13 cellular contexts compared by ENCODE assay signal in the genomic region with DNA sequence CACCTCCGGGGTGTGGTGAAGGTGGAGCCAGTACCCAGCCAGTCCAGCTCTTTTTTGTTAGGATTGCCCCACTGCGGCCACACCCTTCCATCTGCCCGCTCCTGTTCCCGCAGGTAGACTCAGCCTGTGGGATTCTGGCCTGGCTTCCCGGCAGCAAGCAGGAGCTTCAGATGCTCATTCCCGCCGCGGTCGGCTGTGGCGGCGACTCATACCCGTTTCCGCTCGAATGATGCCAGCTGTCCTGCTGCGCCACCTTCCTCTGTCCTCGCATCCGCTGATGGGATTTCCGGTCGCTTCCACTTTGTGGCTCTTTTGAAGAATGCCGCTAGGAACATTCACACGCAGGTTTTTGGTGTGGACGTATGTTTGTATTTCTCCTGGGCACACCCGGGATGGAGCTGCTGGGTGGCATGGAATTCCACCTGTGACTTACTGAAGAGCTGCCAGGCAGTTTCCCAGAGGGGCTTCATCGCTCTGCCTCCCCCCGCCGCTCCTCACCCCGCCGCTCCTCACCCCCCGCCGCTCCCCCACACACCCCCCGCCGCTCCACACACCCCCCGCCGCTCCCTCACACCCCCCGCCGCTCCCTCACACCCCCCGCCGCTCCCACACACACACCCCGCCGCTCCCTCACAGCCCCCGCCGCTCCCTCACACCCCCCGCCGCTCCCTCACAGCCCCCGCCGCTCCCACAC.
A peak's percentile ranks its signal among the peaks of the same experiment; 100 is the strongest.
DNase-seq lines count a peak whose midpoint lies in the region; ATAC-seq and TF ChIP-seq lines count a peak whose summit lies in the region.
"Had no signal": no experiment of that assay in that cellular context is flagged by ENCODE, and none has a peak within 500 bp of the region (broad histone marks: within the 10 kb centered on the region; RNA-seq: fewer than 3 reads in every experiment).

No MANE protein-coding gene starts in this region.

- H3K9me3 Mint-ChIP-seq in CD4-positive, alpha-beta memory T cell, result no peaks in the 10 kb centered on the region
- H3K9me3 Mint-ChIP-seq: activated CD4-positive, alpha-beta T cell treated with anti-CD3 and anti-CD28 coated beads, Interleukin-2, amount 10 ng/mL, durations not matched to agents 24 days and 14 days; activated T-helper 17 cell treated with anti-CD3 and anti-CD28 coated beads, Interleukin-2, amount 50 U/mL, for 72 hours; brain; stimulated activated naive CD8-positive, alpha-beta T cell treated with anti-CD3 and anti-CD28 coated beads, Interleukin-15, Interleukin-2, amounts not matched to agents 100 ng/mL and 50 ng/mL, for 24 hours had no signal

- no peak for DNase-seq in CD4-positive, alpha-beta memory T cell
- peak; percentile 91 for DNase-seq in NCI-H2171 treated with DMSO at 0.1 percent for 48 hours (lab: John Stamatoyannopoulos, UW)
- DNase-seq in SW480 (ENCODE audit: low spot score), result peak; percentile 82
- DNase-seq in ecto neural progenitor cell (ENCODE audit: low spot score), result no peak
- no peak for DNase-seq in Right ventricle myocardium inferior (ENCODE audit: missing footprints)
- DNase-seq: activated CD4-positive, alpha-beta T cell treated with anti-CD3 and anti-CD28 coated beads, Interleukin-2, amount 10 ng/mL, durations not matched to agents 24 days and 14 days had no signal

- intact Hi-C loops in CD4-positive, alpha-beta memory T cell (cut with micrococcal nuclease), result no loop called here
- intact Hi-C loops in Right ventricle myocardium inferior (cut with DNase I), result no loop called here

- H3K27me3 ChIP-seq in CD4-positive, alpha-beta memory T cell (ENCODE audit: insufficient read depth, low read length), result peaks cover 3% of the 10 kb centered on the region

- H3K4me3 Mint-ChIP-seq in CD4-positive, alpha-beta memory T cell, result peak overlapping the region in 7 of 8 donors; percentile 9 to 70 (median 45)
- H3K4me3 Mint-ChIP-seq: activated CD4-positive, alpha-beta T cell treated with anti-CD3 and anti-CD28 coated beads, Interleukin-2, amount 10 ng/mL, durations not matched to agents 24 days and 14 days; activated T-helper 17 cell treated with anti-CD3 and anti-CD28 coated beads, Interleukin-2, amount 50 U/mL, for 72 hours; stimulated activated naive CD8-positive, alpha-beta T cell treated with anti-CD3 and anti-CD28 coated beads, Interleukin-15, Interleukin-2, amounts not matched to agents 100 ng/mL and 50 ng/mL, for 24 hours had no signal

- H3K27ac Mint-ChIP-seq in CD4-positive, alpha-beta memory T cell, result no peak overlapping the region
- H3K27ac Mint-ChIP-seq: activated CD4-positive, alpha-beta T cell treated with anti-CD3 and anti-CD28 coated beads, Interleukin-2, amount 10 ng/mL, durations not matched to agents 24 days and 14 days; activated T-helper 17 cell treated with anti-CD3 and anti-CD28 coated beads, Interleukin-2, amount 50 U/mL, for 72 hours; stimulated activated naive CD8-positive, alpha-beta T cell treated with anti-CD3 and anti-CD28 coated beads, Interleukin-15, Interleukin-2, amounts not matched to agents 100 ng/mL and 50 ng/mL, for 24 hours had no signal

- H3K4me1 ChIP-seq in CD4-positive, alpha-beta memory T cell (ENCODE audit: insufficient read depth, low read length), result no peaks in the 10 kb centered on the region

- H3K36me3 ChIP-seq in CD4-positive, alpha-beta memory T cell (ENCODE audit: insufficient read depth, low read length), result no peaks in the 10 kb centered on the region

- H3K36me3 Mint-ChIP-seq in CD4-positive, alpha-beta memory T cell, result no peaks in the 10 kb centered on the region
- H3K36me3 Mint-ChIP-seq: brain had no signal

- peaks cover 5 to 12% (median 9%) of the 10 kb centered on the region in 4 donors for H3K4me1 Mint-ChIP-seq in CD4-positive, alpha-beta memory T cell

- peak; percentile 42; the same call in 1 of the 2 replicates for TF ChIP-seq EP300 in Ishikawa (IDR thresholded peaks at IDR 0.05; ENCODE audit: borderline replicate concordance)

- no peak for TF ChIP-seq RAD21 in Ishikawa (IDR thresholded peaks at IDR 0.05; ENCODE audit: low read depth)

- no peak overlapping the region for H3K27ac ChIP-seq in CD4-positive, alpha-beta memory T cell (ENCODE audit: low read depth, low read length)

- CTCF ChIA-PET in CD4-positive, alpha-beta memory T cell (lab: Charles Lee; ENCODE audit: partially characterized antibody), result no interaction called here

- no peaks in the 10 kb centered on the region for H3K9me3 ChIP-seq in CD4-positive, alpha-beta memory T cell (ENCODE audit: control insufficient read depth in 1 of 2, low read length in 2 of 2)

- H3K27me3 Mint-ChIP-seq in CD4-positive, alpha-beta memory T cell, result peaks cover 2 to 17% of the 10 kb centered on the region in 2 donors
- H3K27me3 Mint-ChIP-seq: brain had no signal

- no peak overlapping the region for H3K4me3 ChIP-seq in CD4-positive, alpha-beta memory T cell (ENCODE audit: low read length in 2 of 2)
- H3K4me3 ChIP-seq: K562 had no signal

- no peak for ATAC-seq in GM18520 (IDR thresholded peaks at IDR 0.05; ENCODE audit: unreplicated experiment)
- no peak for ATAC-seq in Right ventricle myocardium inferior
- ATAC-seq in HG02678 (IDR thresholded peaks at IDR 0.05; ENCODE audit: unreplicated experiment), result no peak
- ATAC-seq: activated T-helper 17 cell treated with anti-CD3 and anti-CD28 coated beads, Interleukin-2, amount 50 U/mL, for 72 hours; K562 had no signal

- POLR2A ChIA-PET in CD4-positive, alpha-beta memory T cell (lab: Charles Lee; ENCODE audit: partially characterized antibody), result no interaction called here

TF ChIP-seq in Ishikawa, 13 proteins besides CTCF, POLR2A, EP300 and RAD21:
- TF ChIP-seq TEAD4 (IDR thresholded peaks at IDR 0.05), result peak; percentile 48
- no peak for TF ChIP-seq FOXM1 (IDR thresholded peaks at IDR 0.05; ENCODE audit: borderline replicate concordance, low read depth)
- peak; percentile 44; the same call in 1 of the 2 replicates for TF ChIP-seq TCF12 (IDR thresholded peaks at IDR 0.05; ENCODE audit: low read depth)
- TF ChIP-seq CEBPB (IDR thresholded peaks at IDR 0.05), result no peak
- TF ChIP-seq, protein P1, sequence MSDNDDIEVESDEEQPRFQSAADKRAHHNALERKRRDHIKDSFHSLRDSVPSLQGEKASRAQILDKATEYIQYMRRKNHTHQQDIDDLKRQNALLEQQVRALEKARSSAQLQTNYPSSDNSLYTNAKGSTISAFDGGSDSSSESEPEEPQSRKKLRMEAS (IDR thresholded peaks at IDR 0.05), result peak; percentile 23; the same call in 1 of the 2 replicates
- no peak for TF ChIP-seq EGR1 (IDR thresholded peaks at IDR 0.05)
- TF ChIP-seq ZBTB7A (IDR thresholded peaks at IDR 0.05; ENCODE audit: low read depth), result no peak
- TF ChIP-seq, protein P2, sequence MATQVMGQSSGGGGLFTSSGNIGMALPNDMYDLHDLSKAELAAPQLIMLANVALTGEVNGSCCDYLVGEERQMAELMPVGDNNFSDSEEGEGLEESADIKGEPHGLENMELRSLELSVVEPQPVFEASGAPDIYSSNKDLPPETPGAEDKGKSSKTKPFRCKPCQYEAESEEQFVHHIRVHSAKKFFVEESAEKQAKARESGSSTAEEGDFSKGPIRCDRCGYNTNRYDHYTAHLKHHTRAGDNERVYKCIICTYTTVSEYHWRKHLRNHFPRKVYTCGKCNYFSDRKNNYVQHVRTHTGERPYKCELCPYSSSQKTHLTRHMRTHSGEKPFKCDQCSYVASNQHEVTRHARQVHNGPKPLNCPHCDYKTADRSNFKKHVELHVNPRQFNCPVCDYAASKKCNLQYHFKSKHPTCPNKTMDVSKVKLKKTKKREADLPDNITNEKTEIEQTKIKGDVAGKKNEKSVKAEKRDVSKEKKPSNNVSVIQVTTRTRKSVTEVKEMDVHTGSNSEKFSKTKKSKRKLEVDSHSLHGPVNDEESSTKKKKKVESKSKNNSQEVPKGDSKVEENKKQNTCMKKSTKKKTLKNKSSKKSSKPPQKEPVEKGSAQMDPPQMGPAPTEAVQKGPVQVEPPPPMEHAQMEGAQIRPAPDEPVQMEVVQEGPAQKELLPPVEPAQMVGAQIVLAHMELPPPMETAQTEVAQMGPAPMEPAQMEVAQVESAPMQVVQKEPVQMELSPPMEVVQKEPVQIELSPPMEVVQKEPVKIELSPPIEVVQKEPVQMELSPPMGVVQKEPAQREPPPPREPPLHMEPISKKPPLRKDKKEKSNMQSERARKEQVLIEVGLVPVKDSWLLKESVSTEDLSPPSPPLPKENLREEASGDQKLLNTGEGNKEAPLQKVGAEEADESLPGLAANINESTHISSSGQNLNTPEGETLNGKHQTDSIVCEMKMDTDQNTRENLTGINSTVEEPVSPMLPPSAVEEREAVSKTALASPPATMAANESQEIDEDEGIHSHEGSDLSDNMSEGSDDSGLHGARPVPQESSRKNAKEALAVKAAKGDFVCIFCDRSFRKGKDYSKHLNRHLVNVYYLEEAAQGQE (IDR thresholded peaks at IDR 0.05; ENCODE audit: low read depth), result no peak
- no peak for TF ChIP-seq CREB1 (IDR thresholded peaks at IDR 0.05; ENCODE audit: low read depth)
- TF ChIP-seq TAF1 (IDR thresholded peaks at IDR 0.05; ENCODE audit: low read depth), result no peak
- TF ChIP-seq, protein P3, sequence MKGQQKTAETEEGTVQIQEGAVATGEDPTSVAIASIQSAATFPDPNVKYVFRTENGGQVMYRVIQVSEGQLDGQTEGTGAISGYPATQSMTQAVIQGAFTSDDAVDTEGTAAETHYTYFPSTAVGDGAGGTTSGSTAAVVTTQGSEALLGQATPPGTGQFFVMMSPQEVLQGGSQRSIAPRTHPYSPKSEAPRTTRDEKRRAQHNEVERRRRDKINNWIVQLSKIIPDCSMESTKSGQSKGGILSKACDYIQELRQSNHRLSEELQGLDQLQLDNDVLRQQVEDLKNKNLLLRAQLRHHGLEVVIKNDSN (IDR thresholded peaks at IDR 0.05), result no peak
- peak; percentile 24; the same call in 1 of the 2 replicates for TF ChIP-seq NFIC (IDR thresholded peaks at IDR 0.05)
- no peak for TF ChIP-seq YY1 (IDR thresholded peaks at IDR 0.05; ENCODE audit: low read depth)

Comparison
In these comparisons a context has a peak if more than half of its experiments do, and no peak if none do; other contexts are left out.
1. DNase-seq: peak in NCI-H2171 treated with DMSO at 0.1 percent for 48 hours (single experiment) and SW480 (single experiment); none in CD4-positive, alpha-beta memory T cell (0 of 5), ecto neural progenitor cell (single experiment) and Right ventricle myocardium inferior (single experiment).